18 cellular contexts compared by ENCODE assay signal in genomic region chr4:157447195-157447594, GRCh38.
DNase-seq lines count a peak whose midpoint lies in the region; ATAC-seq, FAIRE-seq and TF ChIP-seq lines count a peak whose summit lies in the region.
"Had no signal": no experiment of that assay in that cellular context is flagged by ENCODE, and none has a peak within 500 bp of the region (broad histone marks: within the 10 kb centered on the region; RNA-seq: fewer than 3 reads in every experiment).

No MANE protein-coding gene starts in this region.

- H3K36me3 ChIP-seq in Karpas-422 (ENCODE audit: insufficient read depth, low read length) (no peaks in the 10 kb centered on the region), bronchial epithelial cell (ENCODE audit: control insufficient read depth, insufficient read depth, low read length) (no peaks in the 10 kb centered on the region), aorta (ENCODE audit: control insufficient read depth in 1 of 2, insufficient read depth in 2 of 2, low read length in 1 of 2) (no peaks in the 10 kb centered on the region)
- H3K36me3 ChIP-seq: BLaER1 had no signal

- H3K9ac ChIP-seq in Karpas-422 (ENCODE audit: low read length) = no peak overlapping the region
- H3K9ac ChIP-seq: BLaER1 had no signal

- CTCF ChIA-PET in RWPE1 (lab: Yijun Ruan, JAX) = no interaction called here

- no peak overlapping the region for H2AFZ ChIP-seq in Karpas-422 (ENCODE audit: low read length)

- ATAC-seq in GM21529 (IDR thresholded peaks at IDR 0.05; ENCODE audit: unreplicated experiment) (no peak), GM19023 (IDR thresholded peaks at IDR 0.05; ENCODE audit: unreplicated experiment) (no peak), aorta (ENCODE audit: low FRiP score) (no peak)

- TF ChIP-seq CTCF in RWPE1 (conservative IDR thresholded peaks at IDR 0.05; ENCODE audit: low read depth) (no peak), bronchial epithelial cell (IDR thresholded peaks at IDR 0.05; ENCODE audit: insufficient read depth, low read length, severe bottlenecking) (no peak)

- H3K4me2 ChIP-seq in Karpas-422 (ENCODE audit: low read depth, low read length, poor library complexity, severe bottlenecking) = no peak overlapping the region
- H3K4me2 ChIP-seq: BLaER1 had no signal

- H3K4me3 ChIP-seq in Karpas-422 (ENCODE audit: low read length) (no peak overlapping the region), bronchial epithelial cell (ENCODE audit: low read depth, low read length) (no peak overlapping the region), aorta (ENCODE audit: low read length in 2 of 2) (no peak overlapping the region)
- H3K4me3 ChIP-seq: BLaER1 had no signal

- H3K4me1 ChIP-seq in Karpas-422 (ENCODE audit: low read length) (no peaks in the 10 kb centered on the region), aorta (ENCODE audit: control insufficient read depth in 1 of 2, insufficient read depth in 2 of 2, low read length in 2 of 2) (no peaks in the 10 kb centered on the region)
- H3K4me1 ChIP-seq: BLaER1 had no signal

- DNase-seq in COLO829 (ENCODE audit: low spot score) (peak; percentile 40), Karpas-422 (peak; percentile 10), RWPE1 (ENCODE audit: low spot score) (peak; percentile 0), bronchial epithelial cell (ENCODE audit: low read depth) (peak; percentile 32), globus pallidus (ENCODE audit: low spot score) (no peak), aorta (no peak)
- DNase-seq: 8988T; AML-193; CD8-positive, alpha-beta memory T cell; DMS 273 treated with DMSO at 0.1 percent for 48 hours; HCEC 1CT; HFFc6 had no signal

- POLR2A ChIA-PET in RWPE1 (lab: Yijun Ruan, JAX; ENCODE audit: low non-redundant PET) = no interaction called here

- H3K9me3 ChIP-seq in Karpas-422 (ENCODE audit: low read length) (peaks cover 30% of the 10 kb centered on the region), aorta (ENCODE audit: control insufficient read depth, low read length) (no peaks in the 10 kb centered on the region)
- H3K9me3 ChIP-seq: BLaER1 had no signal

- intact Hi-C loops in aorta (cut with DNase I) = no loop called here

- no peak overlapping the region for H3K27ac ChIP-seq in Karpas-422 (ENCODE audit: low read length)
- H3K27ac ChIP-seq in RWPE1 = no peak overlapping the region
- no peak overlapping the region for H3K27ac ChIP-seq in aorta (ENCODE audit: low read depth in 1 of 2, low read length in 2 of 2)
- H3K27ac ChIP-seq: BLaER1 had no signal

- no peaks in the 10 kb centered on the region for H4K20me1 ChIP-seq in Karpas-422 (ENCODE audit: insufficient read depth, low read depth, low read length)
- H4K20me1 ChIP-seq: BLaER1 had no signal

- 0 out of 2 replicates have a peak, but pooled peaks cover 6% of the 10 kb centered on the region for H3K9me2 ChIP-seq in Karpas-422 (replicated peaks; ENCODE audit: insufficient read depth, low read length)

- H3K79me2 ChIP-seq in Karpas-422 (ENCODE audit: low read length) = no peaks in the 10 kb centered on the region

- no peak for FAIRE-seq in bronchial epithelial cell (lab: Jason Lieb, UNC)
- FAIRE-seq: G401.6, GM12891, GM19239 had no signal

- 73 to 78% methylated on average over 3 of the region's 3 CpGs for WGBS in aorta, 2 donors

- H3K27me3 ChIP-seq in Karpas-422 (ENCODE audit: low read length) (no peaks in the 10 kb centered on the region), bronchial epithelial cell (ENCODE audit: control insufficient read depth, insufficient read depth, low read length) (no peaks in the 10 kb centered on the region), aorta (ENCODE audit: control insufficient read depth in 1 of 2, insufficient read depth in 2 of 2, low read length in 1 of 2) (no peaks in the 10 kb centered on the region)
- H3K27me3 ChIP-seq: BLaER1 had no signal

Comparison
In these comparisons a context has a peak if more than half of its experiments do, and no peak if none do; other contexts are left out.
1. DNase-seq: peak in COLO829 (single experiment), Karpas-422 (single experiment), RWPE1 (single experiment) and bronchial epithelial cell (single experiment); none in globus pallidus (single experiment) and aorta (0 of 2).